8 cellular contexts compared by ENCODE assay signal in the genomic region with DNA sequence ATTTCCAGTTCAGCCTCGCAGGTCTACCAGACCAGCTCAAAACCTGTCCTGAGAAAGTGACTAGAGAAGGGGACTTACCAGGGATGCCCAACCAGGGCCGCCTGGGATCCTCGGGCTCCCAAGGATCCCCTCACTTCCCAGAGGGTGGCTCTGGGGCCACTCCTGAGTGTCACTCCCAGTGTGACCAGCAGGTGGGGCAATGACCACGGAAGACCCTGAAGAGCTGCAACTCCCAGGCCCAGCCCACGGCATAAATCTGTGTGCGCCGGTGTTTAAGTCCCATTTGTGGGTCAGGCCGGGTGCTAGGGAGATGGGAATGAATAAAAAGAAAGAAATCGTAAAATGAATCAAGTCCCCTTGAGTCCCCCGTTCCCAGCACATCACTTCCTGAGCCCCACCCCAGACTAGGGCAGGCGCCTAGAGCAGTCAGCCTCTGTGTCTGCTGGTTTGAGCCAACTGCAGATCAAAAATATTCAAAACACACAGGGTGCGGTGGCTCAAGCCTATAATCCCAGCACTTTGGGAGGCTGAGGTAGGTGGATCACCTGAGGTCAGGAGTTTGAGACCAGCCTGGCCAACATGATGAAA. TPM values are rescaled to one million over a fixed set of nuclear protein-coding genes. Genes with fewer than 3 reads are reported as not detected.
DNase-seq lines count a peak whose midpoint lies in the region; ATAC-seq and TF ChIP-seq lines count a peak whose summit lies in the region.

No MANE protein-coding gene starts in this region.

- peaks cover 9% of the 10 kb centered on the region for H3K36me3 ChIP-seq in CD4-positive, CD25-positive, alpha-beta regulatory T cell (ENCODE audit: control insufficient read depth, insufficient read depth, low read length)

- peak overlapping the region; percentile 88 to 92 (median 92) for H3K27ac Mint-ChIP-seq in CD4-positive, CD25-positive, alpha-beta regulatory T cell

- H3K4me3 ChIP-seq in CD4-positive, CD25-positive, alpha-beta regulatory T cell (ENCODE audit: low read depth, low read length): no peak overlapping the region
- no peak overlapping the region for H3K4me3 ChIP-seq in HFF-Myc (replicated peaks; ENCODE audit: low read depth, low read length)

- peak overlapping the region; percentile 37 for H3K27ac ChIP-seq in CD4-positive, CD25-positive, alpha-beta regulatory T cell (ENCODE audit: insufficient read depth, low read length, poor library complexity, severe bottlenecking)

- H3K9me3 Mint-ChIP-seq in CD4-positive, CD25-positive, alpha-beta regulatory T cell: peaks cover 0 to 2% (median 0%) of the 10 kb centered on the region in 7 donors

- peaks cover 11% of the 10 kb centered on the region for H3K36me3 Mint-ChIP-seq in CD4-positive, CD25-positive, alpha-beta regulatory T cell

- peak; percentile 48 to 69 for ATAC-seq in CD4-positive, CD25-positive, alpha-beta regulatory T cell (ENCODE audit: low read depth in 2 of 2)
- ATAC-seq in GM18519 (IDR thresholded peaks at IDR 0.05; ENCODE audit: low FRiP score, unreplicated experiment): no peak

- H3K4me1 Mint-ChIP-seq in CD4-positive, CD25-positive, alpha-beta regulatory T cell: peaks cover 30 to 85% (median 47%) of the 10 kb centered on the region in 4 donors

- H3K9me3 ChIP-seq in CD4-positive, CD25-positive, alpha-beta regulatory T cell (ENCODE audit: control insufficient read depth in 2 of 2, low read length in 2 of 2): no peaks in the 10 kb centered on the region

- no peaks in the 10 kb centered on the region for H3K27me3 ChIP-seq in CD4-positive, CD25-positive, alpha-beta regulatory T cell (ENCODE audit: control insufficient read depth, insufficient read depth, low read length)

- DNase-seq in CD4-positive, CD25-positive, alpha-beta regulatory T cell: peak; percentile 69 to 85 (median 75)
- DNase-seq in HFF-Myc (ENCODE audit: extremely low read depth, low read depth): peak; percentile 61
- peak; percentile 65 for DNase-seq in NCI-H460 (ENCODE audit: extremely low read depth, low read depth)
- DNase-seq in activated CD4-positive, alpha-beta T cell treated with anti-CD3 and anti-CD28 coated beads, Interleukin-2, amount 50 U/mL, for 24 hours (ENCODE audit: low read depth in 1 of 2, low spot score in 1 of 2): peak; percentile 70 to 75
- peak; percentile 52 to 78 for DNase-seq in dermis microvascular lymphatic vessel endothelial cell (ENCODE audit: low read depth in 2 of 2)
- DNase-seq in medulla oblongata (ENCODE audit: extremely low spot score): peak; percentile 92
- peak; percentile 59 to 63 for DNase-seq in stimulated activated CD8-positive, alpha-beta memory T cell treated with anti-CD3 and anti-CD28 coated beads, Interleukin-2, amount 100 ng/mL, for 1 hour (ENCODE audit: low read depth in 2 of 2)

- peak; percentile 85 for TF ChIP-seq CTCF in HFF-Myc (IDR thresholded peaks at IDR 0.05; ENCODE audit: low read depth, low read length, missing control alignments)

- H3K4me1 ChIP-seq in CD4-positive, CD25-positive, alpha-beta regulatory T cell (ENCODE audit: control insufficient read depth, insufficient read depth, low read length, poor library complexity, severe bottlenecking): peaks cover 73% of the 10 kb centered on the region

- H3K27me3 Mint-ChIP-seq in CD4-positive, CD25-positive, alpha-beta regulatory T cell: no peaks in the 10 kb centered on the region

- H3K4me3 Mint-ChIP-seq in CD4-positive, CD25-positive, alpha-beta regulatory T cell: peak overlapping the region; percentile 49 to 68 (median 66)

RNA-seq across cellular contexts. Expression of gene PTGIR, which starts 10.7 kb away (rescaled TPM):
- total RNA-seq in CD4-positive, CD25-positive, alpha-beta regulatory T cell: 8.6 TPM
- 10 to 100 TPM in 2 of 4 donors, 1 to 10 TPM in 1, under 1 TPM in 1; 0.31 to 16.8 (median 10.1) TPM for polyA plus RNA-seq in CD4-positive, CD25-positive, alpha-beta regulatory T cell
- not detected in 2 replicates for total RNA-seq in NCI-H460 (2014; rRNA removed; shearing (Covaris generic))
- polyA plus RNA-seq in NCI-H460 (2014; cell fraction: nucleus; rRNA removed): not detected in 2 replicates
- total RNA-seq in dermis microvascular lymphatic vessel endothelial cell: not detected in 2 replicates

RNA-seq across cellular contexts. Expression of gene CALM3, which starts 13.1 kb away (rescaled TPM):
- 286 TPM for total RNA-seq in CD4-positive, CD25-positive, alpha-beta regulatory T cell
- 100 to 1,000 TPM; 207 to 361 (median 286) TPM for polyA plus RNA-seq in CD4-positive, CD25-positive, alpha-beta regulatory T cell
- total RNA-seq in NCI-H460 (2014; rRNA removed; shearing (Covaris generic)): 47.1 and 53.8 TPM in 2 replicates
- 60.6 and 70.6 TPM in 2 replicates for polyA plus RNA-seq in NCI-H460 (2014; cell fraction: nucleus; rRNA removed)
- total RNA-seq in dermis microvascular lymphatic vessel endothelial cell: 112 and 121 TPM in 2 replicates

RNA-seq across cellular contexts. Expression of gene GNG8, which starts 21.8 kb away (rescaled TPM):
- not detected for total RNA-seq in CD4-positive, CD25-positive, alpha-beta regulatory T cell
- polyA plus RNA-seq in CD4-positive, CD25-positive, alpha-beta regulatory T cell: 10 to 100 TPM in 1 of 4 donors, 1 to 10 TPM in 2, not detected in 1; 6.8 to 15.7 (median 8.6) TPM
- total RNA-seq in NCI-H460 (2014; rRNA removed; shearing (Covaris generic)): not detected in 2 replicates
- not detected in 2 replicates for polyA plus RNA-seq in NCI-H460 (2014; cell fraction: nucleus; rRNA removed)
- total RNA-seq in dermis microvascular lymphatic vessel endothelial cell: not detected in 2 replicates

RNA-seq across cellular contexts. Expression of gene DACT3, which starts 46.8 kb away (rescaled TPM):
- total RNA-seq in CD4-positive, CD25-positive, alpha-beta regulatory T cell: not detected
- polyA plus RNA-seq in CD4-positive, CD25-positive, alpha-beta regulatory T cell: not detected
- not detected in 2 replicates for total RNA-seq in NCI-H460 (2014; rRNA removed; shearing (Covaris generic))
- polyA plus RNA-seq in NCI-H460 (2014; cell fraction: nucleus; rRNA removed): not detected in 2 replicates
- under 0.01 and 0.13 TPM in 2 replicates for total RNA-seq in dermis microvascular lymphatic vessel endothelial cell
